Comparison of ENCODE assay signal across 8 cellular contexts in genomic region chr3:58236527-58237237, GRCh38. TPM values are rescaled to one million over a fixed set of nuclear protein-coding genes. Genes with fewer than 3 reads are reported as not detected.
DNase-seq lines count a peak whose midpoint lies in the region; ATAC-seq and TF ChIP-seq lines count a peak whose summit lies in the region.
"Had no signal": no experiment of that assay in that cellular context is flagged by ENCODE, and none has a peak within 500 bp of the region (broad histone marks: within the 10 kb centered on the region; RNA-seq: fewer than 3 reads in every experiment).

No MANE protein-coding gene starts in this region.

- H3K4me1 Mint-ChIP-seq in activated CD4-positive, alpha-beta memory T cell treated with anti-CD3 and anti-CD28 coated beads, Interleukin-2, amount 10 ng/mL, durations not matched to agents 7 days and 5 days = peaks cover 12% of the 10 kb centered on the region

- peaks cover 30% of the 10 kb centered on the region for H3K27me3 Mint-ChIP-seq in activated CD4-positive, alpha-beta memory T cell treated with anti-CD3 and anti-CD28 coated beads, Interleukin-2, amount 10 ng/mL, durations not matched to agents 7 days and 5 days

- H3K4me1 ChIP-seq in left ventricle myocardium inferior = peaks cover 37% of the 10 kb centered on the region
- peaks cover 6 to 17% (median 17%) of the 10 kb centered on the region in 3 donors for H3K4me1 ChIP-seq in skeletal muscle tissue (ENCODE audit: control insufficient read depth in 3 of 3, insufficient read depth in 3 of 3, low read length in 3 of 3)

- no peak for ATAC-seq in GM18867 (IDR thresholded peaks at IDR 0.05; ENCODE audit: unreplicated experiment)
- ATAC-seq in HG02938 (IDR thresholded peaks at IDR 0.05; ENCODE audit: unreplicated experiment) = no peak

- H3K4me3 Mint-ChIP-seq in activated CD4-positive, alpha-beta memory T cell treated with anti-CD3 and anti-CD28 coated beads, Interleukin-2, amount 10 ng/mL, durations not matched to agents 7 days and 5 days = peak overlapping the region; percentile 86

- peak overlapping the region; percentile 83 to 87 (median 84) for H3K9ac ChIP-seq in skeletal muscle tissue (ENCODE audit: low read depth in 1 of 3, low read length in 3 of 3)

- peak overlapping the region; percentile 21 for H3K27ac Mint-ChIP-seq in activated CD4-positive, alpha-beta memory T cell treated with anti-CD3 and anti-CD28 coated beads, Interleukin-2, amount 10 ng/mL, durations not matched to agents 7 days and 5 days

- no peaks in the 10 kb centered on the region for H3K36me3 Mint-ChIP-seq in activated CD4-positive, alpha-beta memory T cell treated with anti-CD3 and anti-CD28 coated beads, Interleukin-2, amount 10 ng/mL, durations not matched to agents 7 days and 5 days (ENCODE audit: low read depth)

- CTCF ChIA-PET in activated CD4-positive, alpha-beta memory T cell treated with anti-CD3 and anti-CD28 coated beads, Interleukin-2, amount 10 ng/mL, durations not matched to agents 7 days and 5 days (lab: Charles Lee) = interaction anchor here (0.6 to 3.0 kb wide), 3 partner anchors 19 to 70 kb away, joined by 3 to 25 read pairs (median 8); partner anchors contain the start of genes HTD2 and RPP14

- H3K27ac ChIP-seq in left ventricle myocardium inferior (replicated peaks) = peak overlapping the region; percentile 85
- H3K27ac ChIP-seq in skeletal muscle tissue (ENCODE audit: low read depth, low read length) = no peak overlapping the region

- H3K9me3 Mint-ChIP-seq in activated CD4-positive, alpha-beta memory T cell treated with anti-CD3 and anti-CD28 coated beads, Interleukin-2, amount 10 ng/mL, durations not matched to agents 7 days and 5 days = no peaks in the 10 kb centered on the region

- H3K4me3 ChIP-seq in HFF-Myc (replicated peaks; ENCODE audit: low read depth, low read length) (peak overlapping the region; percentile 76), left ventricle myocardium inferior (peak overlapping the region; percentile 85), skeletal muscle tissue (ENCODE audit: low read length in 3 of 3) (peak overlapping the region; percentile 88 to 96 (median 92))

- no peaks in the 10 kb centered on the region for H3K27me3 ChIP-seq in left ventricle myocardium inferior (ENCODE audit: low read depth)
- no peaks in the 10 kb centered on the region for H3K27me3 ChIP-seq in skeletal muscle tissue (ENCODE audit: control insufficient read depth in 3 of 3, insufficient read depth in 3 of 3, low read length in 3 of 3)

- intact Hi-C loops in left ventricle myocardium inferior (cut with micrococcal nuclease) = no loop called here

- POLR2A ChIA-PET in activated CD4-positive, alpha-beta memory T cell treated with anti-CD3 and anti-CD28 coated beads, Interleukin-2, amount 10 ng/mL, durations not matched to agents 7 days and 5 days (lab: Charles Lee) = no interaction called here

- TF ChIP-seq CTCF in HFF-Myc (IDR thresholded peaks at IDR 0.05; ENCODE audit: low read depth, low read length, missing control alignments) (no peak), left ventricle myocardium inferior (IDR thresholded peaks at IDR 0.05; ENCODE audit: borderline replicate concordance) (no peak)

- H3K36me3 ChIP-seq in left ventricle myocardium inferior (no peaks in the 10 kb centered on the region), skeletal muscle tissue (ENCODE audit: control insufficient read depth in 3 of 3, insufficient read depth in 3 of 3, low read length in 3 of 3) (no peaks in the 10 kb centered on the region)

- DNase-seq in HFF-Myc (ENCODE audit: extremely low read depth, low read depth) (no peak), left ventricle myocardium inferior (no peak), cortex of kidney (lab: John Stamatoyannopoulos, UW) (no peak)
- no peak for DNase-seq in activated CD4-positive, alpha-beta memory T cell treated with anti-CD3 and anti-CD28 coated beads, Interleukin-2, amount 10 ng/mL, durations not matched to agents 7 days and 5 days

- H3K9me3 ChIP-seq in left ventricle myocardium inferior (replicated peaks) (no peaks in the 10 kb centered on the region), skeletal muscle tissue (ENCODE audit: control insufficient read depth in 3 of 3, low read length in 3 of 3) (no peaks in the 10 kb centered on the region)

RNA-seq across cellular contexts. Expression of gene ABHD6, which starts 0.9 kb away (rescaled TPM):
- 1 to 10 TPM; 4.5 to 6.1 TPM for total RNA-seq in activated CD4-positive, alpha-beta memory T cell treated with anti-CD3 and anti-CD28 coated beads, Interleukin-2, amount 10 ng/mL, durations not matched to agents 7 days and 5 days
- 7.2 TPM for total RNA-seq in left ventricle myocardium inferior
- total RNA-seq in skeletal muscle tissue = 5.2 TPM

RNA-seq across cellular contexts. Expression of gene DNASE1L3, which starts 25.9 kb away (rescaled TPM):
- total RNA-seq in activated CD4-positive, alpha-beta memory T cell treated with anti-CD3 and anti-CD28 coated beads, Interleukin-2, amount 10 ng/mL, durations not matched to agents 7 days and 5 days = not detected
- total RNA-seq in left ventricle myocardium inferior (4.5 TPM), skeletal muscle tissue (1.0 TPM)
- total RNA-seq: activated CD8-positive, alpha-beta memory T cell treated with anti-CD3 and anti-CD28 coated beads for 36 hours had no signal
